ENCODE assay signal across 8 cellular contexts in the genomic region with DNA sequence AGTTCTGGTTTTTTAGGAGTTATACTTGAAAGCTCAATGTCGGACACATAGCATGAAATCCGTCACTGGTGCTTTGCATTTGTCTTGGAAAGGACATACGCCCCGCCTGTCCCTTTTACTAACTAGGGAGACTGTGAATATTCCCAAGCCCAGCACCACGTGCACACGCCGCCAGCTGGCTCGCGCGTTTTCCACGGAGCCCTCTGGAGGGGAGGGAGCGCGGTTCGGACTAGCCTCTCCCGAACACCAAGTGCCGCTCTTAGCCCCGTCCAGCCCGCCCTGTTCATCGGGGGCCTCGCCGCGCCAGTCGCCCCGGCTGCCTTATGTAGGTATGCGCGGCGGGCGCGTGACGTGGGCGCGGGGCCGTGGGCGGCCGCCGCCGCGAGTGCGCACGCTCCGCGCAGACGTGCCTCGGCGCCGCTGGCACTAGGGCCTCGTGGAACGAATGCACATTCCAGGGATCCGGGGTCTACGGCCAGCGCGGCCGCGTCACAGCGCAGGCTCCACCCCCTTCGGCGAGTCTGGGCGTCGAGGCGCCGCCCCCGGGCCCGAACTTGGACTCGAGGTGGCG. TPM values are rescaled to one million over a fixed set of nuclear protein-coding genes. Genes with fewer than 3 reads are reported as not detected.
DNase-seq lines count a peak whose midpoint lies in the region; ATAC-seq and TF ChIP-seq lines count a peak whose summit lies in the region.

No MANE protein-coding gene starts in this region.

- DNase-seq in C1 segment of cervical spinal cord (lab: John Stamatoyannopoulos, UW) (peak; percentile 69 to 100 (median 92)), NCI-H748 (lab: John Stamatoyannopoulos, UW; ENCODE audit: unreplicated experiment) (peak; percentile 93), coronary artery (ENCODE audit: low spot score) (peak; percentile 98), left lobe of liver (ENCODE audit: low spot score) (peak; percentile 98)
- DNase-seq in activated CD4-positive, alpha-beta T cell treated with anti-CD3 and anti-CD28 coated beads, Interleukin-2, amount 50 U/mL, for 1 hour = peak; percentile 91
- DNase-seq in stimulated activated CD4-positive, alpha-beta T cell treated with anti-CD3 and anti-CD28 coated beads, Interleukin-2, amount 100 ng/mL, for 24 hours = peak; percentile 89 to 92

- no peak for TF ChIP-seq CTCF in coronary artery (IDR thresholded peaks at IDR 0.05)

- ATAC-seq in GM19351 (IDR thresholded peaks at IDR 0.05; ENCODE audit: unreplicated experiment) (peak; percentile 43), HG03469 (IDR thresholded peaks at IDR 0.05; ENCODE audit: unreplicated experiment) (peak; percentile 34), left lobe of liver (peak; percentile 65)

- H3K4me3 ChIP-seq in coronary artery = peak overlapping the region; percentile 96

- H3K27ac ChIP-seq in coronary artery = peak overlapping the region; percentile 99 to 100

RNA-seq across cellular contexts. Expression of a gene that starts 0.7 kb away (rescaled TPM):
- 48.7 TPM for total RNA-seq in left lobe of liver

Comparison
In these comparisons a context has a peak if more than half of its experiments do, and no peak if none do; other contexts are left out.
1. Peak in every context shown above with its lines: DNase-seq, ATAC-seq, H3K4me3 ChIP-seq and H3K27ac ChIP-seq.